Comparison of ENCODE assay signal across 9 cellular contexts in the genomic region with DNA sequence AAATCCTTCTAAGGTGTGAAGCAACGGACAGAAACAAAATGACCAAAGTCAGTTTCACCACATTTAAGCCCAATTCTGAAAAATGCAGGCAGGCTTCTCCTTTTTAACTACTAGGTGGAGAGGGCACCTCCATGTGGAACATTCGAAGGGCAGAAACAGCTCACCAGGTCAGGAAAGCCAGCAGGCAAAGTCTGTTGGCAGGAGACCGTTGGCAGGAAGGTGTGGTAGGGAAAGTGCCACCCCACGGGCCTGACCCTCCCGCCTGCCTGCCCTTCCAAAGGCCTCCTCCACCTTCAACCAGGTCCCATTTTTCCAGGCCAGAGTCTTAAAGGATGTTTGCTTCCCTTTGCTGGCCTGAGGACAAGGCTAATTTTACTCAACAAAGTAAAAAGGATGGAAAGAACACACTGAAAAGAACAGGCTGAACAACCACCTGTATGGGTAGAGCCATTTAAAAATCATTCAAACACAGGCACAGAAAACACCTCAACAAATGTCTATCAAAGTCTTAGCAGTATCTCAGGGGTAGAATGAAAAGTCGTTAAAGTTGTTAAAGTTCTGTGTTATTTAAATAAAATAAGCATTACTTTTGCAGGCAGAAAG. TPM values are rescaled to one million over a fixed set of nuclear protein-coding genes. Genes with fewer than 3 reads are reported as not detected.
A peak's percentile ranks its signal among the peaks of the same experiment; 100 is the strongest.
DNase-seq lines count a peak whose midpoint lies in the region; ATAC-seq and TF ChIP-seq lines count a peak whose summit lies in the region.
"Had no signal": no experiment of that assay in that cellular context is flagged by ENCODE, and none has a peak within 500 bp of the region (broad histone marks: within the 10 kb centered on the region; RNA-seq: fewer than 3 reads in every experiment).

No MANE protein-coding gene starts in this region.

- H3K79me1 ChIP-seq in trophoblast cell (ENCODE audit: low read length) = no peaks in the 10 kb centered on the region

- H3K4me3 Mint-ChIP-seq in CD8-positive, alpha-beta T cell = peak overlapping the region; percentile 74
- H3K4me3 Mint-ChIP-seq in T-helper 17 cell (peak overlapping the region; percentile 85), glutamatergic neuron (ENCODE audit: unreplicated experiment) (peak overlapping the region; percentile 7)

- peak overlapping the region; percentile 94 for H3K27ac Mint-ChIP-seq in CD8-positive, alpha-beta T cell
- H3K27ac Mint-ChIP-seq in T-helper 17 cell (peak overlapping the region; percentile 98), glutamatergic neuron (ENCODE audit: unreplicated experiment) (no peak overlapping the region)

- H3K9me3 Mint-ChIP-seq in CD8-positive, alpha-beta T cell = no peaks in the 10 kb centered on the region
- peaks cover 4% of the 10 kb centered on the region for H3K9me3 Mint-ChIP-seq in glutamatergic neuron (ENCODE audit: unreplicated experiment)

- intact Hi-C loops in CD8-positive, alpha-beta T cell (cut with DNase I, micrococcal nuclease) = no loop called here

- no peaks in the 10 kb centered on the region for H3K27me3 ChIP-seq in CD8-positive, alpha-beta T cell (ENCODE audit: insufficient read depth, low read length)
- no peaks in the 10 kb centered on the region for H3K27me3 ChIP-seq in trophoblast cell (ENCODE audit: insufficient read depth, low read length)

- H4K91ac ChIP-seq in trophoblast cell (ENCODE audit: low read depth, low read length) = no peak overlapping the region

- H2AK5ac ChIP-seq in trophoblast cell (ENCODE audit: low read length) = no peak overlapping the region

- peaks cover 91% of the 10 kb centered on the region for H3K4me1 Mint-ChIP-seq in CD8-positive, alpha-beta T cell (ENCODE audit: low read depth)
- peaks cover 66% of the 10 kb centered on the region for H3K4me1 Mint-ChIP-seq in T-helper 17 cell
- peaks cover 54% of the 10 kb centered on the region for H3K4me1 Mint-ChIP-seq in glutamatergic neuron (ENCODE audit: low read depth, unreplicated experiment)

- H2BK5ac ChIP-seq in trophoblast cell (ENCODE audit: low read depth, low read length, poor library complexity) = no peak overlapping the region

- H4K12ac ChIP-seq in trophoblast cell (ENCODE audit: low read depth, low read length) = no peak overlapping the region

- POLR2A ChIA-PET in CD8-positive, alpha-beta T cell (lab: Charles Lee) = interaction anchor here (0.9 to 1.4 kb wide), 3 partner anchors 12 to 31 kb away, joined by 3 to 5 read pairs (median 4); no protein-coding TSS in a partner anchor

- DNase-seq in CD8-positive, alpha-beta T cell = no peak
- DNase-seq in T-helper 17 cell (no peak), glutamatergic neuron (no peak), trophoblast cell (no peak), ureter (ENCODE audit: low spot score) (no peak), NCI-H82 (lab: John Stamatoyannopoulos, UW) (no peak), GOT3 (lab: John Stamatoyannopoulos, UW) (no peak)
- no peak for DNase-seq in stimulated activated CD4-positive, alpha-beta T cell treated with anti-CD3 and anti-CD28 coated beads, Interleukin-1b, Interleukin-23, amount 100 ng/mL, for 48 hours
- DNase-seq: DMS 273 treated with DMSO at 0.1 percent for 48 hours had no signal

- no peak overlapping the region for H2AFZ ChIP-seq in trophoblast cell (ENCODE audit: insufficient read depth, low read length, poor library complexity)

- no peak overlapping the region for H3K23ac ChIP-seq in trophoblast cell (ENCODE audit: low read length)

- no peak overlapping the region for H2BK120ac ChIP-seq in trophoblast cell (ENCODE audit: insufficient read depth, low read length, poor library complexity)

- no peak overlapping the region for H3K14ac ChIP-seq in trophoblast cell (ENCODE audit: low read length)

- H3K36me3 Mint-ChIP-seq in CD8-positive, alpha-beta T cell = peaks cover 13% of the 10 kb centered on the region
- H3K36me3 Mint-ChIP-seq in T-helper 17 cell (ENCODE audit: low read depth) = no peaks in the 10 kb centered on the region
- H3K36me3 Mint-ChIP-seq in glutamatergic neuron (ENCODE audit: unreplicated experiment) = no peaks in the 10 kb centered on the region

- H4K8ac ChIP-seq in trophoblast cell (ENCODE audit: low read depth, low read length) = no peak overlapping the region

- CTCF ChIA-PET in CD8-positive, alpha-beta T cell (lab: Charles Lee) = interaction anchor here (1.0 to 1.3 kb wide), 2 partner anchors 11 to 50 kb away, joined by 3 to 4 read pairs; no protein-coding TSS in a partner anchor

- H3K27ac ChIP-seq in CD8-positive, alpha-beta T cell (ENCODE audit: low read depth, low read length) = peak overlapping the region; percentile 55
- no peak overlapping the region for H3K27ac ChIP-seq in trophoblast cell (ENCODE audit: low read depth, low read length)

- H3K36me3 ChIP-seq in CD8-positive, alpha-beta T cell (ENCODE audit: insufficient read depth, low read length) = no peaks in the 10 kb centered on the region
- peaks cover 2 to 4% of the 10 kb centered on the region in 2 experiments for H3K36me3 ChIP-seq in trophoblast cell (ENCODE audit: control insufficient read depth in 1 of 2, insufficient read depth in 2 of 2, low read length in 2 of 2)

- H3K4me1 ChIP-seq in CD8-positive, alpha-beta T cell (ENCODE audit: insufficient read depth, low read length) = peaks cover 98% of the 10 kb centered on the region
- peaks cover 18 to 21% of the 10 kb centered on the region in 2 experiments for H3K4me1 ChIP-seq in trophoblast cell (ENCODE audit: control insufficient read depth in 1 of 2, insufficient read depth in 2 of 2, low read length in 2 of 2)

- H3K4me2 ChIP-seq in trophoblast cell (ENCODE audit: low read length) = no peak overlapping the region

- peak overlapping the region; percentile 26 for H3K4me3 ChIP-seq in CD8-positive, alpha-beta T cell (ENCODE audit: low read depth, low read length)
- no peak overlapping the region for H3K4me3 ChIP-seq in trophoblast cell (ENCODE audit: low read depth, low read length)

- H3K4ac ChIP-seq in trophoblast cell (ENCODE audit: low read depth, low read length) = peak overlapping the region; percentile 65

- TF ChIP-seq CTCF in CD8-positive, alpha-beta T cell (IDR thresholded peaks at IDR 0.05) = no peak
- TF ChIP-seq CTCF in glutamatergic neuron (IDR thresholded peaks at IDR 0.05; ENCODE audit: partially characterized antibody, unreplicated experiment) = no peak

- no peak overlapping the region for H2BK12ac ChIP-seq in trophoblast cell (ENCODE audit: low read length)

- no peaks in the 10 kb centered on the region for H3K27me3 Mint-ChIP-seq in CD8-positive, alpha-beta T cell (ENCODE audit: low read depth)
- H3K27me3 Mint-ChIP-seq in T-helper 17 cell (no peaks in the 10 kb centered on the region), glutamatergic neuron (ENCODE audit: unreplicated experiment) (peaks cover 2% of the 10 kb centered on the region)

- H3K18ac ChIP-seq in trophoblast cell (ENCODE audit: low read length) = no peak overlapping the region

- no peaks in the 10 kb centered on the region for H3K9me3 ChIP-seq in CD8-positive, alpha-beta T cell (ENCODE audit: low read length)
- H3K9me3 ChIP-seq in T-helper 17 cell (ENCODE audit: control insufficient read depth, low read length, poor library complexity, severe bottlenecking) (no peaks in the 10 kb centered on the region), trophoblast cell (ENCODE audit: insufficient read depth, low read depth, low read length) (peaks cover 3% of the 10 kb centered on the region)

- H3K79me2 ChIP-seq in trophoblast cell (ENCODE audit: control insufficient read depth, insufficient read depth, low read length, poor library complexity) = peaks cover 27% of the 10 kb centered on the region

- H3K9ac ChIP-seq in trophoblast cell (ENCODE audit: low read length) = no peak overlapping the region

- WGBS in trophoblast cell (ENCODE audit: extremely low coverage, insufficient coverage, insufficient read length) = no CpG with 5 or more reads among the region's 6 CpGs

- ATAC-seq in CD8-positive, alpha-beta T cell = no peak
- ATAC-seq in T-helper 17 cell = no peak

RNA-seq across cellular contexts. Expression of a gene that starts 26.4 kb away (rescaled TPM):
- total RNA-seq in CD8-positive, alpha-beta T cell = 100 to 1,000 TPM; 145 to 151 TPM
- total RNA-seq in T-helper 17 cell = 100 to 1,000 TPM; 320 to 330 TPM
- 326 TPM for total RNA-seq in glutamatergic neuron (ENCODE audit: unreplicated experiment)
- 315 and 324 TPM in 2 replicates for polyA plus RNA-seq in trophoblast cell (2013)
- 284 TPM for total RNA-seq in ureter

Comparison
In these comparisons a context has a peak if more than half of its experiments do, and no peak if none do; other contexts are left out.
1. H3K4me3 Mint-ChIP-seq: peak in every context shown above with its lines; median percentile 85 in T-helper 17 cell; 74 in CD8-positive, alpha-beta T cell; 7 in glutamatergic neuron.